In the genomic region with DNA sequence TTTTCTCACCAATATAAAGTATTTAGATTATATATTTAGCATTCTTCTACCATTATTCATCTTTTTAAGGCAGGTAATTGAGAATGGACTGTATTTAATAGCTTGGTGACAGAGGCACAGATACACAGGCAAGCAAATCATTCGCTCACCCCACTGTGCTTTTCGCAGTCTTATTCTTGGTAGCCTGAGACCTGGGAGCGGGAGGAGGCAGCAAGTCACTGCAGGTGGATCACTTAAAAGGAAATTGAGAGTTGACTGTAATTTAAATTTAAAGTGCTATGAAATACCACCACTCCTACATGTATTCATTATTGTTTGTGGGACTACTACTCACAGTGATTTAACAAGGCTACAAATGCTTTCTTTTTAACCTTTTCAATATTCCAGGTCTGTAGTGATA, we compare ENCODE assay signal across 15 cellular contexts.
"Had no signal": no experiment of that assay in that cellular context is flagged by ENCODE, and none has a peak within 500 bp of the region (broad histone marks: within the 10 kb centered on the region; RNA-seq: fewer than 3 reads in every experiment).

No MANE protein-coding gene starts in this region.

- H3K27me3 Mint-ChIP-seq: activated CD4-positive, alpha-beta T cell treated with anti-CD3 and anti-CD28 coated beads, Interleukin-2, amount 10 ng/mL, durations not matched to agents 7 days and 5 days; stimulated activated naive CD8-positive, alpha-beta T cell treated with anti-CD3 and anti-CD28 coated beads, Interleukin-15, Interleukin-2, amounts not matched to agents 100 ng/mL and 50 ng/mL, for 24 hours had no signal

- ATAC-seq: activated naive CD4-positive, alpha-beta T cell treated with anti-CD3 and anti-CD28 coated beads, Interleukin-2, amount 50 U/mL, for 72 hours; left lobe of liver; right cardiac atrium; SK-N-SH treated with all-trans-retinoic acid at 6 μM for 48 hours had no signal

- H3K4me3 Mint-ChIP-seq: activated CD4-positive, alpha-beta T cell treated with anti-CD3 and anti-CD28 coated beads, Interleukin-2, amount 10 ng/mL, durations not matched to agents 7 days and 5 days; neural progenitor cell; stimulated activated naive CD8-positive, alpha-beta T cell treated with anti-CD3 and anti-CD28 coated beads, Interleukin-15, Interleukin-2, amounts not matched to agents 100 ng/mL and 50 ng/mL, for 24 hours had no signal

- H3K27ac Mint-ChIP-seq: neural progenitor cell had no signal

- H3K4me1 ChIP-seq: neural progenitor cell, prostate gland had no signal

- H3K4me2 ChIP-seq: neural progenitor cell had no signal

- H3K4me1 Mint-ChIP-seq: neural progenitor cell had no signal

- DNase-seq: activated CD4-positive, alpha-beta T cell treated with anti-CD3 and anti-CD28 coated beads, Interleukin-2, amount 10 ng/mL, durations not matched to agents 7 days and 5 days; amygdala; foreskin fibroblast; mammary epithelial cell; right cardiac atrium; T-helper 1 cell; T1000 had no signal

- H3K27ac ChIP-seq: cardiac muscle cell, neural progenitor cell, prostate gland, tibial nerve had no signal

- H3K36me3 ChIP-seq: cardiac muscle cell, neural progenitor cell, prostate gland had no signal

- H3K9ac ChIP-seq: neural progenitor cell had no signal

- H3K4me3 ChIP-seq: cardiac muscle cell, neural progenitor cell, prostate gland, tibial nerve had no signal

- H3K27me3 ChIP-seq: cardiac muscle cell, neural progenitor cell, tibial nerve had no signal

- H3K9me3 ChIP-seq: prostate gland had no signal

- H2AFZ ChIP-seq: neural progenitor cell had no signal
